Comparison of ENCODE assay signal across 14 cellular contexts in the genomic region with DNA sequence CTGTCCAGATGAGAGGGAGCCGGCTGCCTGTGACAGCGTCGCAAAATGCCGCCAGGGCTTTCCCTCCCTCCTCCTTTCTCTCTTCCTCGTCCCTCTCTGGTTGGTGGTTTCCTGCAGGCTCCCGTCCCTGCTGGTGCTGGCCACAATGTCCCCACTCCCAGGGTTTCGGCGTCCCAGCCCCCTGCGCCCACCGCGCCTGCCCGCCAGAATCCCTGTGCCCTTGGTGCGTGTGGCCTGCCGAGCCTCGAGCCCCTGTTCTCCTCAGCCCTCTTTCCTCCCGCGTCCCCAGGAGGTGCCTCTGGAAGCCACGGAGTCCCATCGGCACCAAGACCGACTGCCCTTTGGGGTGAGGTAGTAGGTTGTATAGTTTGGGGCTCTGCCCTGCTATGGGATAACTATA. TPM values are rescaled to one million over a fixed set of nuclear protein-coding genes. Genes with fewer than 3 reads are reported as not detected.
DNase-seq lines count a peak whose midpoint lies in the region; ATAC-seq lines count a peak whose summit lies in the region.
"Had no signal": no experiment of that assay in that cellular context is flagged by ENCODE, and none has a peak within 500 bp of the region (broad histone marks: within the 10 kb centered on the region; RNA-seq: fewer than 3 reads in every experiment).

No MANE protein-coding gene starts in this region.

- no peak for DNase-seq in T-helper 17 cell
- no peak for DNase-seq in stimulated activated naive B cell treated with anti-CD40 and anti-IgM and Interleukin-4, amounts not matched to agents 10 μg/mL and 1 μg/mL and 100 μg/mL, for 72 hours
- DNase-seq in DMS 273 (lab: John Stamatoyannopoulos, UW; ENCODE audit: unreplicated experiment) = no peak
- DNase-seq in NOMO-1 treated with DMSO at 0.1 percent for 48 hours (lab: John Stamatoyannopoulos, UW; ENCODE audit: unreplicated experiment) = no peak
- DNase-seq in HK-2 (ENCODE audit: unreplicated experiment) = no peak
- no peak for DNase-seq in DMS114 treated with DMSO at 0.1 percent for 48 hours (lab: John Stamatoyannopoulos, UW; ENCODE audit: unreplicated experiment)
- DNase-seq: activated naive CD8-positive, alpha-beta T cell treated with anti-CD3 and anti-CD28 coated beads, Interleukin-2, amount 50 U/mL, for 24 hours; DMS79 treated with DMSO at 0.1 percent for 48 hours; foreskin keratinocyte; trophoblast cell had no signal

- H3K9ac ChIP-seq in BLaER1 treated with 17β-estradiol and CSF1 and Interleukin-3, amounts not matched to agents 10 nM and 100 nM = peak overlapping the region in 3 of 11 experiments; percentile 11 to 44 (median 27); a peak in 1 of 22 replicates

- no peaks in the 10 kb centered on the region for H3K9me3 ChIP-seq in BLaER1 treated with 17β-estradiol and CSF1 and Interleukin-3, amounts not matched to agents 10 nM and 100 nM (replicated peaks in 1 of 11)
- H3K9me3 ChIP-seq in T-helper 17 cell (ENCODE audit: control insufficient read depth, low read length, poor library complexity, severe bottlenecking) = no peaks in the 10 kb centered on the region

- H3K36me3 Mint-ChIP-seq in T-helper 17 cell (ENCODE audit: low read depth) = no peaks in the 10 kb centered on the region
- peaks cover 4 to 7% of the 10 kb centered on the region in 2 donors for H3K36me3 Mint-ChIP-seq in stimulated activated naive B cell treated with anti-CD40 and anti-IgM and Interleukin-4, amounts not matched to agents 10 μg/mL and 1 μg/mL and 100 μg/mL, for 72 hours

- peak overlapping the region; percentile 59 for H3K27ac Mint-ChIP-seq in T-helper 17 cell
- H3K27ac Mint-ChIP-seq in stimulated activated naive B cell treated with anti-CD40 and anti-IgM and Interleukin-4, amounts not matched to agents 10 μg/mL and 1 μg/mL and 100 μg/mL, for 72 hours = peak overlapping the region; percentile 69
- H3K27ac Mint-ChIP-seq: activated naive CD8-positive, alpha-beta T cell treated with anti-CD3 and anti-CD28 coated beads, Interleukin-2, amount 50 U/mL, for 24 hours had no signal

- peaks cover 0 to 7% (median 0%) of the 10 kb centered on the region in 11 experiments; a peak in 1 of 22 replicates for H3K27me3 ChIP-seq in BLaER1 treated with 17β-estradiol and CSF1 and Interleukin-3, amounts not matched to agents 10 nM and 100 nM
- H3K27me3 ChIP-seq in layer of hippocampus (ENCODE audit: control insufficient read depth, insufficient read depth, low read length) = no peaks in the 10 kb centered on the region
- H3K27me3 ChIP-seq: foreskin keratinocyte had no signal

- peaks cover 16 to 68% (median 44%) of the 10 kb centered on the region in 10 experiments; a peak in 19 of 20 replicates for H3K4me1 ChIP-seq in BLaER1 treated with 17β-estradiol and CSF1 and Interleukin-3, amounts not matched to agents 10 nM and 100 nM
- H3K4me1 ChIP-seq: foreskin keratinocyte had no signal

- H3K4me2 ChIP-seq in BLaER1 treated with 17β-estradiol and CSF1 and Interleukin-3, amounts not matched to agents 10 nM and 100 nM = peak overlapping the region in 9 of 11 experiments; percentile 32 to 56 (median 42); a peak in 14 of 22 replicates
- H3K4me2 ChIP-seq: smooth muscle cell had no signal

- H3K9me3 Mint-ChIP-seq in stimulated activated naive B cell treated with anti-CD40 and anti-IgM and Interleukin-4, amounts not matched to agents 10 μg/mL and 1 μg/mL and 100 μg/mL, for 72 hours = no peaks in the 10 kb centered on the region
- H3K9me3 Mint-ChIP-seq: activated naive CD8-positive, alpha-beta T cell treated with anti-CD3 and anti-CD28 coated beads, Interleukin-2, amount 50 U/mL, for 24 hours; nephron had no signal

- no peak overlapping the region for H3K4me3 ChIP-seq in BLaER1 treated with 17β-estradiol and CSF1 and Interleukin-3, amounts not matched to agents 10 nM and 100 nM
- H3K4me3 ChIP-seq: smooth muscle cell had no signal

- H3K4me1 Mint-ChIP-seq in T-helper 17 cell = no peaks in the 10 kb centered on the region
- H3K4me1 Mint-ChIP-seq in stimulated activated naive B cell treated with anti-CD40 and anti-IgM and Interleukin-4, amounts not matched to agents 10 μg/mL and 1 μg/mL and 100 μg/mL, for 72 hours = peaks cover 8 to 18% of the 10 kb centered on the region in 2 donors
- H3K4me1 Mint-ChIP-seq: activated naive CD8-positive, alpha-beta T cell treated with anti-CD3 and anti-CD28 coated beads, Interleukin-2, amount 50 U/mL, for 24 hours had no signal

- no peak overlapping the region; a peak in 1 of 22 replicates for H3K27ac ChIP-seq in BLaER1 treated with 17β-estradiol and CSF1 and Interleukin-3, amounts not matched to agents 10 nM and 100 nM
- peak overlapping the region; percentile 53 for H3K27ac ChIP-seq in layer of hippocampus (ENCODE audit: low read depth, low read length)
- H3K27ac ChIP-seq: foreskin keratinocyte had no signal

- H3K4me3 Mint-ChIP-seq in T-helper 17 cell = no peak overlapping the region
- H3K4me3 Mint-ChIP-seq in stimulated activated naive B cell treated with anti-CD40 and anti-IgM and Interleukin-4, amounts not matched to agents 10 μg/mL and 1 μg/mL and 100 μg/mL, for 72 hours = no peak overlapping the region
- H3K4me3 Mint-ChIP-seq: activated naive CD8-positive, alpha-beta T cell treated with anti-CD3 and anti-CD28 coated beads, Interleukin-2, amount 50 U/mL, for 24 hours; nephron had no signal

- H3K36me3 ChIP-seq in BLaER1 treated with 17β-estradiol and CSF1 and Interleukin-3, amounts not matched to agents 10 nM and 100 nM = peaks cover 0 to 25% (median 0%) of the 10 kb centered on the region in 11 experiments; a peak in 4 of 22 replicates

- H4K20me1 ChIP-seq in BLaER1 treated with 17β-estradiol and CSF1 and Interleukin-3, amounts not matched to agents 10 nM and 100 nM = peaks cover 0 to 71% (median 7%) of the 10 kb centered on the region in 11 experiments; a peak in 8 of 22 replicates

- no peaks in the 10 kb centered on the region for H3K27me3 Mint-ChIP-seq in T-helper 17 cell
- H3K27me3 Mint-ChIP-seq in stimulated activated naive B cell treated with anti-CD40 and anti-IgM and Interleukin-4, amounts not matched to agents 10 μg/mL and 1 μg/mL and 100 μg/mL, for 72 hours = no peaks in the 10 kb centered on the region
- H3K27me3 Mint-ChIP-seq: activated naive CD8-positive, alpha-beta T cell treated with anti-CD3 and anti-CD28 coated beads, Interleukin-2, amount 50 U/mL, for 24 hours had no signal

- no peak for ATAC-seq in T-helper 17 cell
- no peak for ATAC-seq in stimulated activated naive B cell treated with anti-CD40 and anti-IgM and Interleukin-4, amounts not matched to agents 10 μg/mL and 1 μg/mL and 100 μg/mL, for 72 hours (replicated peaks)
- ATAC-seq: activated naive CD8-positive, alpha-beta T cell treated with anti-CD3 and anti-CD28 coated beads, Interleukin-2, amount 50 U/mL, for 24 hours; foreskin keratinocyte had no signal

RNA-seq across cellular contexts. Expression of a gene that starts 37.9 kb away (rescaled TPM):
- 10 to 100 TPM; 11.7 to 12.3 TPM for total RNA-seq in T-helper 17 cell
